14 cellular contexts compared by ENCODE assay signal in the genomic region with DNA sequence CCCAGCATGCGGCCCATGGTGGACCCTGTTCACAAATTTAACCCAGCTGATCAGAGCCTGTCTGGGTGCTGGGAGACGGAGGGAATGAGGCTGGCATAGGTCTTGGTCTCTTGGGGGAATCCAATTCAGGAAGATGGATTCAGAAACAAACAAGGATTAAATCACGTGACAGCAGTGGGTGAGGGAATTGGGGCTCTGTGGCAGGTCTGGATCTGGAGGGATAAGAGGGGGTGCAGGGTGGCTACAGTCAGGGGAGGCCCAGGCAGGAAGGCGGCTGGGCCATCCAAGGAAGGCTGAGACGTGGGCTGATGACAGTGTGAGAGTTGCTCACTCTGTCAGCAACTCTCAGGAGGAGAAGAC.
DNase-seq lines count a peak whose midpoint lies in the region; ATAC-seq and TF ChIP-seq lines count a peak whose summit lies in the region.
"Had no signal": no experiment of that assay in that cellular context is flagged by ENCODE, and none has a peak within 500 bp of the region (broad histone marks: within the 10 kb centered on the region; RNA-seq: fewer than 3 reads in every experiment).

No MANE protein-coding gene starts in this region.

- H3K4me3 Mint-ChIP-seq in mesothelial cell of epicardium = no peak overlapping the region

- TF ChIP-seq CTCF in coronary artery (IDR thresholded peaks at IDR 0.05) (no peak), mesothelial cell of epicardium (IDR thresholded peaks at IDR 0.05; ENCODE audit: unreplicated experiment) (no peak)

- H3K9me3 Mint-ChIP-seq in mesothelial cell of epicardium = peaks cover 21% of the 10 kb centered on the region

- H3K27ac Mint-ChIP-seq in mesothelial cell of epicardium = peak overlapping the region; percentile 91

- peak; percentile 17 for DNase-seq in activated effector memory CD4-positive, alpha-beta T cell treated with anti-CD3 and anti-CD28 coated beads, Interleukin-2, amount 50 U/mL, for 16 hours
- no peak for DNase-seq in activated effector memory CD4-positive, alpha-beta T cell treated with Interleukin-2 at 50 U/mL for 16 hours
- DNase-seq in coronary artery (ENCODE audit: low spot score) (peak; percentile 53), mesothelial cell of epicardium (ENCODE audit: low spot score in 2 of 2, unreplicated experiment in 2 of 2) (no peak), ureter (ENCODE audit: low spot score) (peak; percentile 20)
- DNase-seq: C1 segment of cervical spinal cord, NCI-H1105, NCI-H1694 treated with DMSO at 0.1 percent for 48 hours, NCI-H446, NCI-H748 treated with DMSO at 0.1 percent for 48 hours, PC-9 had no signal

- ATAC-seq in HG02870 (IDR thresholded peaks at IDR 0.05; ENCODE audit: unreplicated experiment) (no peak), HG02840 (IDR thresholded peaks at IDR 0.05; ENCODE audit: low FRiP score, unreplicated experiment) (no peak), GM21528 (IDR thresholded peaks at IDR 0.05; ENCODE audit: low FRiP score, unreplicated experiment) (no peak)

- peaks cover 3% of the 10 kb centered on the region for H3K36me3 Mint-ChIP-seq in mesothelial cell of epicardium

- H3K27me3 Mint-ChIP-seq in mesothelial cell of epicardium (ENCODE audit: low read depth) = no peaks in the 10 kb centered on the region

- no peak overlapping the region for H3K27ac ChIP-seq in coronary artery
- H3K27ac ChIP-seq: PC-9 had no signal

- H3K4me1 Mint-ChIP-seq in mesothelial cell of epicardium = peaks cover 21% of the 10 kb centered on the region

- no peak overlapping the region for H3K4me3 ChIP-seq in coronary artery
- H3K4me3 ChIP-seq: PC-9 had no signal

Comparison
In these comparisons a context has a peak if more than half of its experiments do, and no peak if none do; other contexts are left out.
1. DNase-seq: peak in activated effector memory CD4-positive, alpha-beta T cell treated with anti-CD3 and anti-CD28 coated beads, Interleukin-2, amount 50 U/mL, for 16 hours (single experiment), coronary artery (single experiment) and ureter (single experiment); none in activated effector memory CD4-positive, alpha-beta T cell treated with Interleukin-2 at 50 U/mL for 16 hours (single experiment) and mesothelial cell of epicardium (0 of 2).